9 cellular contexts compared by ENCODE assay signal in the genomic region with DNA sequence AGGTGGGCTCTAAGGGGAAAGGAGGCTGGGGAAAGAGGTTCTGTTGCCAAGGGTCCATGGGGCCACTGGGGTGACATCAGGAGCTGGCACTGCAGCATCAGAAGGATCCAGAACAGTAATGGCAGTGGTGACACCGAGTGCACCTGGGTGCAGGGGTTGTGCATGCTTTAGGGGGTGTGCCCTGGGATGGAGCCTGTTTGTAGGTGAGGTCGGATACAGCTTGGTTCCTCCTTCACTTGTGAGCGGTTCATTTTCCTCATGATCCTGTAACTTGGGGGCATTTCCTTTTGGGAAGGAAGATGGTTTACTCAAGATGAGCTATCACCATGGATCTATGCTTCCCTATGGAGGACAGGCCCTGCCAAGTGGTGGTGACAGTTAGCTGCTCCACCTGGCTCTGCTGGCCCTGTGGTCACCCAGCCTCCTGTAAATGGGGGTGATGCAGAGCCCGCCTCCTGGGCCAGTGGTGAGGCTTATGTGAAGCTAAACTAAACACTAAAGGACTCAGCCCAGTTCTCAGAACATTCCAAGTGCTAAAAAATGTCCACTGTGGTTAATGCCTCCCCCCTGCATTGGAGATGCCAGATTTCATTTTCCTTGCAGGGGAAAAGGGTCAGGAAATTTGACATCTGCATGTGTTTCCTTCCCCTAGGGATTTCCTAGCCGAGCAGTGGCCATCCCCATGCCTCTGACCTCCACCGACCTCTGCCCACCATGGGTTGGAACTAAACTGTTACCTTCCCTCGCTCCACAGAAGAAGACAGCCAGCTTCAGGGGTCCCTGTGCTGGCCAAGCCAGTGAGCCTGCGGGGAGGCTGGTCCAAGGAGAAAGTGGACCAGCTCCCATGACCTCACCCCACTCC. TPM values are rescaled to one million over a fixed set of nuclear protein-coding genes. Genes with fewer than 3 reads are reported as not detected.
DNase-seq lines count a peak whose midpoint lies in the region; ATAC-seq lines count a peak whose summit lies in the region.
"Had no signal": no experiment of that assay in that cellular context is flagged by ENCODE, and none has a peak within 500 bp of the region (broad histone marks: within the 10 kb centered on the region; RNA-seq: fewer than 3 reads in every experiment).

No MANE protein-coding gene starts in this region.

- no peaks in the 10 kb centered on the region for H3K9me3 Mint-ChIP-seq in activated T-cell treated with anti-CD3 and anti-CD28 coated beads, Interleukin-2, amount 50 U/mL, for 24 hours
- H3K9me3 Mint-ChIP-seq in activated T-helper 17 cell treated with anti-CD3 and anti-CD28 coated beads, Interleukin-2, amount 50 U/mL, for 72 hours = no peaks in the 10 kb centered on the region
- H3K9me3 Mint-ChIP-seq in stimulated activated naive B cell treated with anti-CD40 and anti-IgM and Interleukin-4, amounts not matched to agents 10 μg/mL and 1 μg/mL and 100 μg/mL, for 72 hours = no peaks in the 10 kb centered on the region

- H3K4me3 Mint-ChIP-seq in activated T-cell treated with anti-CD3 and anti-CD28 coated beads, Interleukin-2, amount 50 U/mL, for 24 hours = no peak overlapping the region
- no peak overlapping the region for H3K4me3 Mint-ChIP-seq in activated T-helper 17 cell treated with anti-CD3 and anti-CD28 coated beads, Interleukin-2, amount 50 U/mL, for 72 hours
- peak overlapping the region; percentile 66 to 77 for H3K4me3 Mint-ChIP-seq in stimulated activated naive B cell treated with anti-CD40 and anti-IgM and Interleukin-4, amounts not matched to agents 10 μg/mL and 1 μg/mL and 100 μg/mL, for 72 hours

- peak; percentile 23 for ATAC-seq in HG02852 (IDR thresholded peaks at IDR 0.05; ENCODE audit: unreplicated experiment)
- no peak for ATAC-seq in activated T-helper 17 cell treated with anti-CD3 and anti-CD28 coated beads, Interleukin-2, amount 50 U/mL, for 72 hours (replicated peaks)
- peak; percentile 47 to 51 for ATAC-seq in stimulated activated naive B cell treated with anti-CD40 and anti-IgM and Interleukin-4, amounts not matched to agents 10 μg/mL and 1 μg/mL and 100 μg/mL, for 72 hours (replicated peaks)

- peaks cover 99% of the 10 kb centered on the region for H3K36me3 Mint-ChIP-seq in activated T-cell treated with anti-CD3 and anti-CD28 coated beads, Interleukin-2, amount 50 U/mL, for 24 hours (ENCODE audit: low read depth)
- peaks cover 99% of the 10 kb centered on the region for H3K36me3 Mint-ChIP-seq in activated T-helper 17 cell treated with anti-CD3 and anti-CD28 coated beads, Interleukin-2, amount 50 U/mL, for 72 hours (ENCODE audit: low read depth)
- H3K36me3 Mint-ChIP-seq in stimulated activated naive B cell treated with anti-CD40 and anti-IgM and Interleukin-4, amounts not matched to agents 10 μg/mL and 1 μg/mL and 100 μg/mL, for 72 hours = peaks cover 54 to 79% of the 10 kb centered on the region in 2 donors

- peak overlapping the region; percentile 71 for H3K27ac Mint-ChIP-seq in activated T-cell treated with anti-CD3 and anti-CD28 coated beads, Interleukin-2, amount 50 U/mL, for 24 hours
- peak overlapping the region; percentile 85 for H3K27ac Mint-ChIP-seq in activated T-helper 17 cell treated with anti-CD3 and anti-CD28 coated beads, Interleukin-2, amount 50 U/mL, for 72 hours
- peak overlapping the region; percentile 98 for H3K27ac Mint-ChIP-seq in stimulated activated naive B cell treated with anti-CD40 and anti-IgM and Interleukin-4, amounts not matched to agents 10 μg/mL and 1 μg/mL and 100 μg/mL, for 72 hours

- H3K4me1 Mint-ChIP-seq in activated T-cell treated with anti-CD3 and anti-CD28 coated beads, Interleukin-2, amount 50 U/mL, for 24 hours (ENCODE audit: low read depth) = no peaks in the 10 kb centered on the region
- no peaks in the 10 kb centered on the region for H3K4me1 Mint-ChIP-seq in activated T-helper 17 cell treated with anti-CD3 and anti-CD28 coated beads, Interleukin-2, amount 50 U/mL, for 72 hours
- peaks cover 47 to 60% of the 10 kb centered on the region in 2 donors for H3K4me1 Mint-ChIP-seq in stimulated activated naive B cell treated with anti-CD40 and anti-IgM and Interleukin-4, amounts not matched to agents 10 μg/mL and 1 μg/mL and 100 μg/mL, for 72 hours

- no peaks in the 10 kb centered on the region for H3K27me3 Mint-ChIP-seq in activated T-cell treated with anti-CD3 and anti-CD28 coated beads, Interleukin-2, amount 50 U/mL, for 24 hours
- no peaks in the 10 kb centered on the region for H3K27me3 Mint-ChIP-seq in activated T-helper 17 cell treated with anti-CD3 and anti-CD28 coated beads, Interleukin-2, amount 50 U/mL, for 72 hours
- H3K27me3 Mint-ChIP-seq in stimulated activated naive B cell treated with anti-CD40 and anti-IgM and Interleukin-4, amounts not matched to agents 10 μg/mL and 1 μg/mL and 100 μg/mL, for 72 hours = peaks cover 0 to 6% of the 10 kb centered on the region in 2 donors

- DNase-seq in activated T-cell treated with anti-CD3 and anti-CD28 coated beads, Interleukin-2, amount 50 U/mL, for 24 hours = no peak
- DNase-seq in activated T-cell treated with anti-CD3 and anti-CD28 coated beads for 4 hours = no peak
- DNase-seq in stimulated activated naive B cell treated with anti-CD40 and anti-IgM and Interleukin-4, amounts not matched to agents 10 μg/mL and 1 μg/mL and 100 μg/mL, for 72 hours = peak; percentile 49
- no peak for DNase-seq in anterior cingulate cortex (lab: John Stamatoyannopoulos, UW)
- DNase-seq in NCI-H187 treated with DMSO at 0.1 percent for 48 hours (lab: John Stamatoyannopoulos, UW) = no peak
- DNase-seq in medulla oblongata (ENCODE audit: extremely low spot score) = no peak
- DNase-seq: amygdala had no signal

RNA-seq across cellular contexts. Expression of a gene that starts 13.3 kb away (rescaled TPM):
- 100 to 1,000 TPM; 265 to 629 TPM for total RNA-seq in activated T-helper 17 cell treated with anti-CD3 and anti-CD28 coated beads, Interleukin-2, amount 50 U/mL, for 72 hours

RNA-seq across cellular contexts. Expression of a gene that starts 41.9 kb away (rescaled TPM):
- total RNA-seq in activated T-helper 17 cell treated with anti-CD3 and anti-CD28 coated beads, Interleukin-2, amount 50 U/mL, for 72 hours = 100 to 1,000 TPM in 1 of 2 donors, 10 to 100 TPM in 1; 55.3 to 117 TPM

RNA-seq across cellular contexts. Expression of a gene that starts 50.1 kb away (rescaled TPM):
- total RNA-seq in activated T-helper 17 cell treated with anti-CD3 and anti-CD28 coated beads, Interleukin-2, amount 50 U/mL, for 72 hours = 1,000 to 10,000 TPM; 2,772 to 2,939 TPM

Comparison
In these comparisons a context has a peak if more than half of its experiments do, and no peak if none do; other contexts are left out.
1. H3K4me3 Mint-ChIP-seq: peak in stimulated activated naive B cell treated with anti-CD40 and anti-IgM and Interleukin-4, amounts not matched to agents 10 μg/mL and 1 μg/mL and 100 μg/mL, for 72 hours (2 of 2); none in activated T-cell treated with anti-CD3 and anti-CD28 coated beads, Interleukin-2, amount 50 U/mL, for 24 hours (single experiment) and activated T-helper 17 cell treated with anti-CD3 and anti-CD28 coated beads, Interleukin-2, amount 50 U/mL, for 72 hours (single experiment).
2. Peak in every context shown above with its lines, with median percentiles within 50 percentile points of each other: H3K27ac Mint-ChIP-seq.